ENCODE assay signal across 8 cellular contexts in genomic region chr17:46180185-46180894, GRCh38. TPM values are rescaled to one million over a fixed set of nuclear protein-coding genes. Genes with fewer than 3 reads are reported as not detected.
DNase-seq lines count a peak whose midpoint lies in the region; ATAC-seq and TF ChIP-seq lines count a peak whose summit lies in the region.
"Not testable (repeated sequence)": the region's sequence is repeated elsewhere in the genome, so short reads cannot be mapped to it uniquely, and the experiment has no call there.

No MANE protein-coding gene starts in this region.

- H3K4me1 Mint-ChIP-seq in CD14-positive monocyte, result peaks cover 85% of the 10 kb centered on the region
- peaks cover 88% of the 10 kb centered on the region for H3K4me1 Mint-ChIP-seq in GM23338
- H3K4me1 Mint-ChIP-seq in WTC11, result peaks cover 90% of the 10 kb centered on the region
- peaks cover 95% of the 10 kb centered on the region for H3K4me1 Mint-ChIP-seq in activated naive CD8-positive, alpha-beta T cell treated with anti-CD3 and anti-CD28 coated beads, Interleukin-2, amount 50 U/mL, for 24 hours
- H3K4me1 Mint-ChIP-seq in immature natural killer cell, result peaks cover 93 to 94% of the 10 kb centered on the region in 2 donors
- H3K4me1 Mint-ChIP-seq in natural killer cell, result peaks cover 84 to 85% of the 10 kb centered on the region in 2 donors
- peaks cover 90% of the 10 kb centered on the region for H3K4me1 Mint-ChIP-seq in stimulated activated effector memory CD8-positive, alpha-beta T cell treated with anti-CD3 and anti-CD28 coated beads, Interleukin-12 subunit alpha, Interleukin-12 subunit beta, amount 100 ng/mL, for 72 hours

- H3K36me3 ChIP-seq in GM23338 (ENCODE audit: insufficient read depth); KMS-11 (ENCODE audit: insufficient read depth): not testable (repeated sequence)

- H3F3A ChIP-seq in GM23338 (replicated peaks; ENCODE audit: low read depth), result not testable (repeated sequence)

- peak overlapping the region; percentile 1; the same call in 1 of the 2 replicates for H3K4me3 ChIP-seq in GM23338
- not testable (repeated sequence) for H3K4me3 ChIP-seq in KMS-11 (IDR thresholded peaks at IDR 0.05; ENCODE audit: insufficient read depth, low read depth, low read length)

- not testable (repeated sequence) for DNase-seq in CD14-positive monocyte (ENCODE audit: low spot score); WTC11 (ENCODE audit: low spot score); activated naive CD8-positive, alpha-beta T cell treated with anti-CD3 and anti-CD28 coated beads, Interleukin-2, amount 50 U/mL, for 24 hours; immature natural killer cell; natural killer cell; stimulated activated effector memory CD8-positive, alpha-beta T cell treated with anti-CD3 and anti-CD28 coated beads, Interleukin-12 subunit alpha, Interleukin-12 subunit beta, amount 100 ng/mL, for 72 hours (ENCODE audit: low spot score in 2 of 2)
- DNase-seq in GM23338 (ENCODE audit: low spot score), result peak; percentile 73

- peak overlapping the region; percentile 93 for H3K27ac ChIP-seq in GM23338 (ENCODE audit: low read depth)
- H3K27ac ChIP-seq in KMS-11, result not testable (repeated sequence)

- intact Hi-C loops in CD14-positive monocyte (cut with micrococcal nuclease), result loop anchor here in 1 of 2 donors (2.0 kb wide), 1 partner anchor 18 kb away; no protein-coding TSS in a partner anchor
- intact Hi-C loops in natural killer cell (cut with micrococcal nuclease), result not testable (repeated sequence)

- H3K27me3 ChIP-seq in GM23338 (ENCODE audit: insufficient read depth); KMS-11 (ENCODE audit: insufficient read depth, low read depth): not testable (repeated sequence)

- not testable (repeated sequence) for H3K4me3 Mint-ChIP-seq in CD14-positive monocyte, WTC11, natural killer cell
- H3K4me3 Mint-ChIP-seq in GM23338, result 0 out of 3 replicates have a peak overlapping the region, but pooled peaks have one; percentile 18
- peak overlapping the region; percentile 68 for H3K4me3 Mint-ChIP-seq in activated naive CD8-positive, alpha-beta T cell treated with anti-CD3 and anti-CD28 coated beads, Interleukin-2, amount 50 U/mL, for 24 hours
- peak overlapping the region in 3 of 5 donors; percentile 12 to 76 (median 74) for H3K4me3 Mint-ChIP-seq in immature natural killer cell
- H3K4me3 Mint-ChIP-seq in stimulated activated effector memory CD8-positive, alpha-beta T cell treated with anti-CD3 and anti-CD28 coated beads, Interleukin-12 subunit alpha, Interleukin-12 subunit beta, amount 100 ng/mL, for 72 hours, result peak overlapping the region; percentile 57

- TF ChIP-seq CTCF in CD14-positive monocyte (IDR thresholded peaks at IDR 0.05); GM23338 (conservative IDR thresholded peaks at IDR 0.05; ENCODE audit: low read depth in 2 of 2); KMS-11 (conservative IDR thresholded peaks at IDR 0.05; ENCODE audit: low read depth, low read length); WTC11 (IDR thresholded peaks at IDR 0.05); natural killer cell (IDR thresholded peaks at IDR 0.05): not testable (repeated sequence)

- H3K9ac ChIP-seq in KMS-11, result not testable (repeated sequence)

- H4K20me1 ChIP-seq in GM23338 (replicated peaks; ENCODE audit: insufficient read depth), result peaks cover 85% of the 10 kb centered on the region
- peaks cover 59% of the 10 kb centered on the region for H4K20me1 ChIP-seq in KMS-11 (ENCODE audit: insufficient read depth)

- not testable (repeated sequence) for H3K9me2 ChIP-seq in GM23338 (ENCODE audit: insufficient read depth)

- CTCF ChIA-PET in WTC11 (lab: Charles Lee), result interaction anchor here (1.7 kb wide), 1 partner anchor 13 kb away, joined by 12 read pairs; the partner anchor contains the start of gene KANSL1

- H3K27me3 Mint-ChIP-seq in CD14-positive monocyte (ENCODE audit: low read depth in 3 of 3); WTC11 (ENCODE audit: low read depth); activated naive CD8-positive, alpha-beta T cell treated with anti-CD3 and anti-CD28 coated beads, Interleukin-2, amount 50 U/mL, for 24 hours; immature natural killer cell (ENCODE audit: low read depth in 3 of 3); natural killer cell (ENCODE audit: low read depth in 2 of 2): not testable (repeated sequence)
- peaks cover 19% of the 10 kb centered on the region for H3K27me3 Mint-ChIP-seq in GM23338 (ENCODE audit: insufficient read depth, low read depth, poor library complexity)

- H3K4me1 ChIP-seq in GM23338 (ENCODE audit: insufficient read depth) (peaks cover 95% of the 10 kb centered on the region), KMS-11 (ENCODE audit: low read depth, poor library complexity, severe bottlenecking) (peaks cover 84% of the 10 kb centered on the region)

- peak; percentile 14 for ATAC-seq in GM23338
- ATAC-seq in WTC11; activated naive CD8-positive, alpha-beta T cell treated with anti-CD3 and anti-CD28 coated beads, Interleukin-2, amount 50 U/mL, for 24 hours; natural killer cell; stimulated activated effector memory CD8-positive, alpha-beta T cell treated with anti-CD3 and anti-CD28 coated beads, Interleukin-12 subunit alpha, Interleukin-12 subunit beta, amount 100 ng/mL, for 72 hours: not testable (repeated sequence)

- H3K4me2 ChIP-seq in GM23338 (peak overlapping the region; percentile 3), KMS-11 (peak overlapping the region; percentile 6; the same call in 1 of the 2 replicates)

- not testable (repeated sequence) for H2AFZ ChIP-seq in GM23338; KMS-11 (ENCODE audit: low read depth)

- POLR2A ChIA-PET in WTC11 (lab: Charles Lee), result interaction anchor here (0.6 to 1.6 kb wide), 2 partner anchors 9 to 116 kb away, joined by 4 to 5 read pairs; no protein-coding TSS in a partner anchor

- H3K36me3 Mint-ChIP-seq in CD14-positive monocyte; GM23338 (ENCODE audit: low read depth); WTC11; immature natural killer cell; natural killer cell: not testable (repeated sequence)
- peaks cover 13% of the 10 kb centered on the region for H3K36me3 Mint-ChIP-seq in activated naive CD8-positive, alpha-beta T cell treated with anti-CD3 and anti-CD28 coated beads, Interleukin-2, amount 50 U/mL, for 24 hours (ENCODE audit: low read depth)
- H3K36me3 Mint-ChIP-seq in stimulated activated effector memory CD8-positive, alpha-beta T cell treated with anti-CD3 and anti-CD28 coated beads, Interleukin-12 subunit alpha, Interleukin-12 subunit beta, amount 100 ng/mL, for 72 hours, result peaks cover 37% of the 10 kb centered on the region

- H3K79me2 ChIP-seq in GM23338 (replicated peaks; ENCODE audit: insufficient read depth), result peaks cover 100% of the 10 kb centered on the region
- peaks cover 100% of the 10 kb centered on the region for H3K79me2 ChIP-seq in KMS-11 (ENCODE audit: insufficient read depth, low read depth)

- H3K27ac Mint-ChIP-seq in CD14-positive monocyte (peak overlapping the region; percentile 84 to 96 (median 93)), GM23338 (peak overlapping the region; percentile 94), immature natural killer cell (peak overlapping the region in 3 of 6 donors; percentile 32 to 76 (median 66)), natural killer cell (peak overlapping the region; percentile 16 to 80)
- H3K27ac Mint-ChIP-seq in WTC11, result not testable (repeated sequence)
- H3K27ac Mint-ChIP-seq in activated naive CD8-positive, alpha-beta T cell treated with anti-CD3 and anti-CD28 coated beads, Interleukin-2, amount 50 U/mL, for 24 hours, result peak overlapping the region; percentile 92
- peak overlapping the region; percentile 13 for H3K27ac Mint-ChIP-seq in stimulated activated effector memory CD8-positive, alpha-beta T cell treated with anti-CD3 and anti-CD28 coated beads, Interleukin-12 subunit alpha, Interleukin-12 subunit beta, amount 100 ng/mL, for 72 hours

- H3K9me3 Mint-ChIP-seq in CD14-positive monocyte; GM23338; WTC11; activated naive CD8-positive, alpha-beta T cell treated with anti-CD3 and anti-CD28 coated beads, Interleukin-2, amount 50 U/mL, for 24 hours; immature natural killer cell; natural killer cell; stimulated activated effector memory CD8-positive, alpha-beta T cell treated with anti-CD3 and anti-CD28 coated beads, Interleukin-12 subunit alpha, Interleukin-12 subunit beta, amount 100 ng/mL, for 72 hours: not testable (repeated sequence)

TF ChIP-seq in GM23338, 12 proteins besides CTCF, POLR2A, EP300 and RAD21:
- 0 out of 2 replicates have a peak, but pooled peaks have one; percentile 65 for TF ChIP-seq ZNF114 (CRISPR knock-in tag; IDR thresholded peaks at IDR 0.05)

TF ChIP-seq in WTC11, 78 proteins besides CTCF, POLR2A, EP300 and RAD21:
- TF ChIP-seq GTF2I (CRISPR knock-in tag; conservative IDR thresholded peaks at IDR 0.05), result peak; percentile 35; the same call in 1 of the 2 replicates

RNA-seq across cellular contexts. Expression of gene KANSL1, which starts 12.9 kb away (rescaled TPM):
- polyA plus RNA-seq in CD14-positive monocyte (1 to 10 TPM; 3.1 to 4.6 TPM), GM23338 (2016; fragmentation: Nextera tagmentation; extraction: Ambion mirVana) (43.6 and 49.0 TPM in 2 replicates), immature natural killer cell (10 to 100 TPM in 1 of 3 donors, 1 to 10 TPM in 2; 3.3 to 21.9 (median 8.6) TPM)
- 167 and 206 TPM in 2 replicates for total RNA-seq in GM23338 (2014; rRNA removed; shearing (Covaris generic))
- total RNA-seq in WTC11 (2021) (66.4 to 72.7 TPM (median 68.5 TPM) in 3 replicates), natural killer cell (100 to 1,000 TPM; 202 to 240 (median 220) TPM)
